28 cellular contexts compared by ENCODE assay signal in the genomic region with DNA sequence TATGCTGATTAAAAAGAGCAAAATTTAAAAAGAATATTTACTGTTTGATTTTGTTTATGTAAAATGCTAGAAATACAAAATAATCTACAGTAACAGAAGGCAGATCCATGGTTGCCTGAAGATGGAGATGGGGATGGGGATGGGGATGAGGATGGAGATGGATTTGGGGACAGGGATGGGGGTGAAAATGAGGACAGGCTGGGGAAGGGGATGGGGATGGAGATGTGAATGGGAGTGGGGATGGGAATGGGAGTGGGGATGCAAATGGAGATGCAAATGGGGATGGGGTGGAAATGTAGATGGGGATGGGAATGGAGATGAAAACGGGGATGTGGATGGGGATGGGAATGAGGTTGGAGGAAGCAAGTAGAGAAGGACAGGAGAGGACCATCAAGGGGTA.
"Had no signal": no experiment of that assay in that cellular context is flagged by ENCODE, and none has a peak within 500 bp of the region (broad histone marks: within the 10 kb centered on the region; RNA-seq: fewer than 3 reads in every experiment).

No MANE protein-coding gene starts in this region.

- H3K4me1 ChIP-seq: parathyroid adenoma, suprapubic skin, testis, transverse colon had no signal

- H2AFZ ChIP-seq: neural progenitor cell, parathyroid adenoma had no signal

- H3K27ac ChIP-seq: neural progenitor cell, ovary, parathyroid adenoma, psoas muscle, skin epidermis, spleen, suprapubic skin, testis, tibial artery, transverse colon, upper lobe of right lung, uterus had no signal

- H3K36me3 ChIP-seq: neural progenitor cell, ovary, spleen, suprapubic skin, tibial artery, transverse colon, upper lobe of right lung, uterus had no signal

- H3K9ac ChIP-seq: neural progenitor cell, parathyroid adenoma had no signal

- H3K4me2 ChIP-seq: neural progenitor cell, smooth muscle cell had no signal

- H3K4me3 ChIP-seq: neural progenitor cell, ovary, psoas muscle, skin epidermis, smooth muscle cell, spleen, suprapubic skin, testis, tibial artery, transverse colon, upper lobe of right lung, uterus had no signal

- DNase-seq: natural killer cell; occipital lobe; ovary; posterior cingulate gyrus; psoas muscle; right cardiac atrium; spleen; stimulated activated CD4-positive, alpha-beta T cell treated with anti-CD3 and anti-CD28 coated beads, Interleukin-12 subunit alpha, Interleukin-12 subunit beta, amount 100 ng/mL, for 4 hours; stimulated activated CD4-positive, alpha-beta T cell treated with anti-CD3 and anti-CD28 coated beads, Interleukin-1b, Interleukin-23, amount 100 ng/mL, for 48 hours; stimulated activated CD4-positive, alpha-beta T cell treated with anti-CD3 and anti-CD28 coated beads, Interleukin-4, amount 100 ng/mL, for 1 hour; stimulated activated CD4-positive, alpha-beta T cell treated with anti-CD3 and anti-CD28 coated beads, Interleukin-4, amount 100 ng/mL, for 4 hours; stimulated activated CD8-positive, alpha-beta memory T cell treated with anti-CD3 and anti-CD28 coated beads, Interleukin-4, amount 100 ng/mL, for 48 hours; stimulated activated naive CD4-positive, alpha-beta T cell; stimulated activated naive CD8-positive, alpha-beta T cell treated with anti-CD3 and anti-CD28 coated beads, Interleukin-15, amount 100 ng/mL, for 72 hours; stimulated activated naive CD8-positive, alpha-beta T cell treated with anti-CD3 and anti-CD28 coated beads, Interleukin-15, Interleukin-2, amounts not matched to agents 100 U/mL and 50 U/mL, for 24 hours; substantia nigra; testis; tibial artery; transverse colon; upper lobe of right lung; uterus had no signal

- H3K27me3 ChIP-seq: neural progenitor cell, ovary, spleen, suprapubic skin, testis, tibial artery, transverse colon, upper lobe of right lung, uterus had no signal

- H3K9me3 ChIP-seq: ovary, psoas muscle, spleen, suprapubic skin, testis, tibial artery, transverse colon, upper lobe of right lung, uterus had no signal

- ATAC-seq: natural killer cell; psoas muscle; right cardiac atrium; sciatic nerve; stimulated activated memory B cell treated with anti-CD40 and anti-IgM and Interleukin-4, amounts not matched to agents 10 μg/mL and 1 μg/mL and 100 μg/mL, for 72 hours; stimulated activated naive CD8-positive, alpha-beta T cell treated with anti-CD3 and anti-CD28 coated beads, Interleukin-15, amount 100 ng/mL, for 72 hours; stimulated activated naive CD8-positive, alpha-beta T cell treated with anti-CD3 and anti-CD28 coated beads, Interleukin-15, Interleukin-2, amounts not matched to agents 100 U/mL and 50 U/mL, for 24 hours; upper lobe of right lung had no signal
